1 cellular context compared by ENCODE assay signal in genomic region chr16:65641693-65642289, GRCh38.
TF ChIP-seq lines count a peak whose summit lies in the region.

No MANE protein-coding gene starts in this region.

TF ChIP-seq in HepG2, 621 proteins besides CTCF, POLR2A, EP300 and RAD21 (continued from another document and continues in another):
- TF ChIP-seq GRHL1 (CRISPR knock-in tag; conservative IDR thresholded peaks at IDR 0.05) (no peak), CENPX (CRISPR knock-in tag; IDR thresholded peaks at IDR 0.05) (no peak), NFAT5 (CRISPR knock-in tag; IDR thresholded peaks at IDR 0.05) (no peak), NR0B2 (CRISPR knock-in tag; IDR thresholded peaks at IDR 0.05) (no peak), KDM4B (CRISPR knock-in tag; IDR thresholded peaks at IDR 0.05) (no peak), ZMYM3 (CRISPR knock-in tag; IDR thresholded peaks at IDR 0.05) (no peak), YEATS4 (CRISPR knock-in tag; IDR thresholded peaks at IDR 0.05; ENCODE audit: borderline replicate concordance) (no peak), XRCC5 (optimal IDR thresholded peaks at IDR 0.05; ENCODE audit: low read length) (no peak), ZNF672 (CRISPR knock-in tag; IDR thresholded peaks at IDR 0.05) (no peak), STAG1 (CRISPR knock-in tag; IDR thresholded peaks at IDR 0.05) (no peak), HDAC1 (CRISPR knock-in tag; IDR thresholded peaks at IDR 0.05) (peak; percentile 67), POGZ (CRISPR knock-in tag; IDR thresholded peaks at IDR 0.05) (peak; percentile 59), ZNF761 (CRISPR knock-in tag; conservative IDR thresholded peaks at IDR 0.05) (no peak), ZNF770 (CRISPR knock-in tag; IDR thresholded peaks at IDR 0.05) (no peak), DNMT3B (CRISPR knock-in tag; conservative IDR thresholded peaks at IDR 0.05) (no peak), PAX8 (CRISPR knock-in tag; IDR thresholded peaks at IDR 0.05; ENCODE audit: borderline replicate concordance) (no peak), POGK (CRISPR knock-in tag; conservative IDR thresholded peaks at IDR 0.05) (no peak), ZNF30 (CRISPR knock-in tag; IDR thresholded peaks at IDR 0.05) (no peak), ZNF552 (CRISPR knock-in tag; IDR thresholded peaks at IDR 0.05; ENCODE audit: borderline replicate concordance) (no peak), ZNF709 (CRISPR knock-in tag; IDR thresholded peaks at IDR 0.05) (no peak), MXD3 (CRISPR knock-in tag; IDR thresholded peaks at IDR 0.05) (no peak), ZHX1 (CRISPR knock-in tag; IDR thresholded peaks at IDR 0.05; ENCODE audit: low read depth) (0 out of 2 replicates have a peak, but pooled peaks have one; percentile 50), ZNF136 (CRISPR knock-in tag; IDR thresholded peaks at IDR 0.05; ENCODE audit: low read depth) (no peak), SNAI1 (CRISPR knock-in tag; IDR thresholded peaks at IDR 0.05; ENCODE audit: borderline replicate concordance) (no peak), BCL6 (CRISPR knock-in tag; IDR thresholded peaks at IDR 0.05) (peak; percentile 51; the same call in 1 of the 2 replicates), MXD4 (CRISPR knock-in tag; IDR thresholded peaks at IDR 0.05) (no peak), TRIM24 (CRISPR knock-in tag; IDR thresholded peaks at IDR 0.05) (no peak), ZNF678 (CRISPR knock-in tag; IDR thresholded peaks at IDR 0.05) (no peak), MYC (CRISPR knock-in tag; IDR thresholded peaks at IDR 0.05; ENCODE audit: borderline replicate concordance) (no peak), CEBPZ (IDR thresholded peaks at IDR 0.05; ENCODE audit: low read length) (no peak), ZNF740 (CRISPR knock-in tag; IDR thresholded peaks at IDR 0.05) (no peak), MYPOP (CRISPR knock-in tag; IDR thresholded peaks at IDR 0.05) (no peak), ZNF232 (CRISPR knock-in tag; IDR thresholded peaks at IDR 0.05; ENCODE audit: borderline replicate concordance) (no peak), SRSF4 (IDR thresholded peaks at IDR 0.05; ENCODE audit: low read depth, low read length, poor library complexity, severe bottlenecking) (no peak), WIZ (CRISPR knock-in tag; IDR thresholded peaks at IDR 0.05) (no peak), ZNF674 (CRISPR knock-in tag; IDR thresholded peaks at IDR 0.05; ENCODE audit: low read depth) (no peak), SAP130 (CRISPR knock-in tag; IDR thresholded peaks at IDR 0.05; ENCODE audit: low read depth) (peak; percentile 55; the same call in 1 of the 2 replicates), ZSCAN20 (CRISPR knock-in tag; IDR thresholded peaks at IDR 0.05; ENCODE audit: borderline replicate concordance) (no peak), NR1H2 (CRISPR knock-in tag; IDR thresholded peaks at IDR 0.05; ENCODE audit: borderline replicate concordance, low read depth) (no peak), GMEB2 (CRISPR knock-in tag; IDR thresholded peaks at IDR 0.05; ENCODE audit: low read depth) (no peak), ZNF10 (CRISPR knock-in tag; IDR thresholded peaks at IDR 0.05; ENCODE audit: borderline replicate concordance, low read depth) (no peak), RFXANK (CRISPR knock-in tag; IDR thresholded peaks at IDR 0.05) (no peak)
